ENCODE assay signal across 8 cellular contexts in genomic region chr22:35842954-35843353, GRCh38.
DNase-seq lines count a peak whose midpoint lies in the region; ATAC-seq and TF ChIP-seq lines count a peak whose summit lies in the region.

No MANE protein-coding gene starts in this region.

- H3K27me3 ChIP-seq in Peyer's patch (no peaks in the 10 kb centered on the region), trophoblast cell (ENCODE audit: insufficient read depth, low read length) (no peaks in the 10 kb centered on the region)

- H3K27ac ChIP-seq in Peyer's patch (no peak overlapping the region), trophoblast cell (ENCODE audit: low read depth, low read length) (no peak overlapping the region)

- H2BK5ac ChIP-seq in trophoblast cell (ENCODE audit: low read depth, low read length, poor library complexity), result peak overlapping the region; percentile 49

- no peak overlapping the region for H2BK12ac ChIP-seq in trophoblast cell (ENCODE audit: low read length)

- no peak overlapping the region for H3K4me2 ChIP-seq in trophoblast cell (ENCODE audit: low read length)

- TF ChIP-seq CTCF in Peyer's patch (IDR thresholded peaks at IDR 0.05), result peak in 5 of 6 experiments; percentile 28 to 60 (median 47)

- no peak overlapping the region for H4K12ac ChIP-seq in trophoblast cell (ENCODE audit: low read depth, low read length)

- H2BK120ac ChIP-seq in trophoblast cell (ENCODE audit: insufficient read depth, low read length, poor library complexity), result no peak overlapping the region

- H3K9me3 ChIP-seq in Peyer's patch, result no peaks in the 10 kb centered on the region
- no peaks in the 10 kb centered on the region for H3K9me3 ChIP-seq in trophoblast cell (ENCODE audit: insufficient read depth, low read depth, low read length)

- TF ChIP-seq POLR2A in Peyer's patch (IDR thresholded peaks at IDR 0.05), result no peak

- H4K8ac ChIP-seq in trophoblast cell (ENCODE audit: low read depth, low read length), result peak overlapping the region; percentile 28

- no CpG with 5 or more reads among the region's 2 CpGs for WGBS in trophoblast cell (ENCODE audit: extremely low coverage, insufficient coverage, insufficient read length)

- H4K91ac ChIP-seq in trophoblast cell (ENCODE audit: low read depth, low read length), result no peak overlapping the region

- H3K9ac ChIP-seq in trophoblast cell (ENCODE audit: low read length), result no peak overlapping the region

- no peak overlapping the region for H3K14ac ChIP-seq in trophoblast cell (ENCODE audit: low read length)

- DNase-seq in NOMO-1 treated with DMSO at 0.1 percent for 48 hours (lab: John Stamatoyannopoulos, UW; ENCODE audit: unreplicated experiment) (peak; percentile 34), NOMO-1 treated with dmso at 0.1 percent for 144 hours (lab: John Stamatoyannopoulos, UW; ENCODE audit: unreplicated experiment) (no peak), Peyer's patch (peak in 1 of 3 donors; percentile 53), trophoblast cell (peak; percentile 33 to 49), hypothalamus (lab: John Stamatoyannopoulos, UW) (no peak)
- DNase-seq in stimulated activated CD4-positive, alpha-beta T cell treated with anti-CD3 and anti-CD28 coated beads, Interleukin-2, amount 100 ng/mL, for 24 hours, result no peak
- no peak for DNase-seq in activated CD4-positive, alpha-beta T cell treated with anti-CD3 and anti-CD28 coated beads for 4 hours

- no peak overlapping the region for H3K4me3 ChIP-seq in Peyer's patch
- H3K4me3 ChIP-seq in trophoblast cell (ENCODE audit: low read depth, low read length), result no peak overlapping the region

- H3K79me1 ChIP-seq in trophoblast cell (ENCODE audit: low read length), result peaks cover 7% of the 10 kb centered on the region

- H3K4me1 ChIP-seq in Peyer's patch, result peaks cover 0 to 13% (median 0%) of the 10 kb centered on the region in 4 donors
- H3K4me1 ChIP-seq in trophoblast cell (ENCODE audit: control insufficient read depth in 1 of 2, insufficient read depth in 2 of 2, low read length in 2 of 2), result peaks cover 0 to 2% of the 10 kb centered on the region in 2 experiments

- H3K18ac ChIP-seq in trophoblast cell (ENCODE audit: low read length), result no peak overlapping the region

- peak; percentile 27 for ATAC-seq in esophagus mucosa

- no peak overlapping the region for H2AK5ac ChIP-seq in trophoblast cell (ENCODE audit: low read length)

- H3K23ac ChIP-seq in trophoblast cell (ENCODE audit: low read length), result no peak overlapping the region

- H3K79me2 ChIP-seq in trophoblast cell (ENCODE audit: control insufficient read depth, insufficient read depth, low read length, poor library complexity), result no peaks in the 10 kb centered on the region

- H2AFZ ChIP-seq in trophoblast cell (ENCODE audit: insufficient read depth, low read length, poor library complexity), result no peak overlapping the region

- no peak overlapping the region for H3K4ac ChIP-seq in trophoblast cell (ENCODE audit: low read depth, low read length)

- H3K36me3 ChIP-seq in Peyer's patch (no peaks in the 10 kb centered on the region), trophoblast cell (ENCODE audit: control insufficient read depth in 1 of 2, insufficient read depth in 2 of 2, low read length in 2 of 2) (no peaks in the 10 kb centered on the region)

Comparison
In these comparisons a context has a peak if more than half of its experiments do, and no peak if none do; other contexts are left out.
1. DNase-seq: peak in NOMO-1 treated with DMSO at 0.1 percent for 48 hours (single experiment) and trophoblast cell (2 of 2); none in NOMO-1 treated with dmso at 0.1 percent for 144 hours (single experiment), hypothalamus (0 of 51), stimulated activated CD4-positive, alpha-beta T cell treated with anti-CD3 and anti-CD28 coated beads, Interleukin-2, amount 100 ng/mL, for 24 hours (0 of 2) and activated CD4-positive, alpha-beta T cell treated with anti-CD3 and anti-CD28 coated beads for 4 hours (0 of 2).